In the genomic region with DNA sequence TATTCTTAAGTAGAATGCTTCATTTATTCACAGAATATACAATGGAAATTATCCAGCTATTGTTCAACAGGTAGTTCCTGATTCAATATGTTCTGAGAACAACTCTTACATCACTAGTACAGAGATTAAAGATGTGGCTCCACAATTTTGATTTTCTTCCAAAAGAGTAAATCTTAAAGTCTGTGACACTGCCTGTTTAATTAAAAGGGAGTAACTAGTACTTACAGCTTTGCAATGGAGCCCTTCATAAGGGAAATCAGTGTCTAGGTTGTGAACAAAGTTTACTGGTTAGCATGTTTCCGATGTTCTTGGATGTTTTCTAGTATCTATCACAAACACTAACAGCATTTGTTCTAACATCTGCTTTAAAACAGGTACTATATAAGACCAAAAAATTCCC, we compare ENCODE assay signal across 31 cellular contexts. TPM values are rescaled to one million over a fixed set of nuclear protein-coding genes. Genes with fewer than 3 reads are reported as not detected.
A peak's percentile ranks its signal among the peaks of the same experiment; 100 is the strongest.
DNase-seq lines count a peak whose midpoint lies in the region; ATAC-seq and TF ChIP-seq lines count a peak whose summit lies in the region.
"Had no signal": no experiment of that assay in that cellular context is flagged by ENCODE, and none has a peak within 500 bp of the region (broad histone marks: within the 10 kb centered on the region; RNA-seq: fewer than 3 reads in every experiment).

No MANE protein-coding gene starts in this region.

- H3K9me3 Mint-ChIP-seq in MCF 10A (ENCODE audit: unreplicated experiment), result no peaks in the 10 kb centered on the region
- H3K9me3 Mint-ChIP-seq: type B pancreatic cell had no signal

- TF ChIP-seq POLR2A in breast epithelium (IDR thresholded peaks at IDR 0.05) (no peak), esophagus squamous epithelium (IDR thresholded peaks at IDR 0.05) (no peak), gastrocnemius medialis (IDR thresholded peaks at IDR 0.05) (no peak), transverse colon (IDR thresholded peaks at IDR 0.05) (no peak)

- no peaks in the 10 kb centered on the region for H3K4me1 ChIP-seq in breast epithelium
- H3K4me1 ChIP-seq in RWPE2 (ENCODE audit: insufficient read depth, poor library complexity, severe bottlenecking), result peaks cover 21% of the 10 kb centered on the region
- peaks cover 4 to 35% (median 12%) of the 10 kb centered on the region in 3 donors for H3K4me1 ChIP-seq in esophagus squamous epithelium
- H3K4me1 ChIP-seq in gastrocnemius medialis, result peaks cover 18 to 21% of the 10 kb centered on the region in 2 donors
- peaks cover 8 to 31% (median 20%) of the 10 kb centered on the region in 4 donors for H3K4me1 ChIP-seq in transverse colon
- H3K4me1 ChIP-seq: BE2C had no signal

- TF ChIP-seq CTCF in MCF 10A (IDR thresholded peaks at IDR 0.05; ENCODE audit: unreplicated experiment) (no peak), breast epithelium (IDR thresholded peaks at IDR 0.05) (no peak), RWPE2 (IDR thresholded peaks at IDR 0.05; ENCODE audit: poor library complexity, severe bottlenecking) (no peak), esophagus squamous epithelium (IDR thresholded peaks at IDR 0.05) (no peak), gastrocnemius medialis (IDR thresholded peaks at IDR 0.05 in 4 of 5, conservative IDR thresholded peaks at IDR 0.05 in 1 of 5) (no peak), transverse colon (IDR thresholded peaks at IDR 0.05) (no peak)

- H3K4me3 Mint-ChIP-seq in MCF 10A (ENCODE audit: unreplicated experiment), result peak overlapping the region; percentile 96

- in situ Hi-C loops in gastrocnemius medialis (cut with MboI; ENCODE audit: low sequenced_read_pairs in 4 of 4) (loop anchor here in 1 of 4 donors (25.0 kb wide), 1 partner anchor 173 kb away; a partner anchor contains a TSS), transverse colon (cut with MboI; ENCODE audit: low pct_ligation_motif_present in 1 of 4, low pct_unique_long_range_greater_than_20kb in 1 of 4, low sequenced_read_pairs in 3 of 4) (no loop called here)

- POLR2A ChIA-PET in MCF 10A (lab: Yijun Ruan, JAX), result interaction anchor here (0.7 to 7.4 kb wide), 17 partner anchors 8 to 168 kb away, joined by 3 to 144 read pairs (median 10); a partner anchor contains a TSS

- no peak overlapping the region for H3K27ac Mint-ChIP-seq in MCF 10A (ENCODE audit: low read depth, unreplicated experiment)
- H3K27ac Mint-ChIP-seq: stimulated activated memory B cell treated with anti-CD40 and anti-IgM and Interleukin-4, amounts not matched to agents 10 μg/mL and 1 μg/mL and 100 μg/mL, for 72 hours had no signal

- H3K27me3 Mint-ChIP-seq in MCF 10A (ENCODE audit: insufficient read depth, unreplicated experiment), result no peaks in the 10 kb centered on the region
- H3K27me3 Mint-ChIP-seq: activated CD4-positive, alpha-beta T cell treated with anti-CD3 and anti-CD28 coated beads, Interleukin-2, amount 10 ng/mL, durations not matched to agents 24 days and 14 days; activated naive CD8-positive, alpha-beta T cell; IgD-negative memory B cell; stimulated activated memory B cell treated with anti-CD40 and anti-IgM and Interleukin-4, amounts not matched to agents 10 μg/mL and 1 μg/mL and 100 μg/mL, for 72 hours; type B pancreatic cell had no signal

- intact Hi-C loops in MCF 10A (cut with micrococcal nuclease), result no loop called here
- intact Hi-C loops in breast epithelium (cut with DNase I; ENCODE audit: low total_unique reads), result no loop called here
- intact Hi-C loops in esophagus squamous epithelium (cut with DNase I), result no loop called here
- intact Hi-C loops in gastrocnemius medialis (cut with DNase I; ENCODE audit: low total_unique reads), result no loop called here
- intact Hi-C loops in transverse colon (cut with DNase I; ENCODE audit: low total_unique reads), result no loop called here

- H3K36me3 Mint-ChIP-seq in MCF 10A (ENCODE audit: insufficient read depth, unreplicated experiment), result no peaks in the 10 kb centered on the region
- H3K36me3 Mint-ChIP-seq: activated naive CD8-positive, alpha-beta T cell; IgD-negative memory B cell; natural killer cell; stimulated activated memory B cell treated with anti-CD40 and anti-IgM and Interleukin-4, amounts not matched to agents 10 μg/mL and 1 μg/mL and 100 μg/mL, for 72 hours; type B pancreatic cell had no signal

- 63 to 87% methylated on average over 1 of the region's 1 CpG for WGBS in esophagus squamous epithelium, 2 donors
- WGBS in transverse colon (ENCODE audit: low coverage in 1 of 2), 2 donors, result 70 to 88% methylated on average over 1 of the region's 1 CpG

- H3K36me3 ChIP-seq in breast epithelium, result no peaks in the 10 kb centered on the region
- H3K36me3 ChIP-seq in RWPE2 (ENCODE audit: low read depth), result no peaks in the 10 kb centered on the region
- H3K36me3 ChIP-seq in esophagus squamous epithelium, result no peaks in the 10 kb centered on the region
- H3K36me3 ChIP-seq in gastrocnemius medialis, result no peaks in the 10 kb centered on the region
- no peaks in the 10 kb centered on the region for H3K36me3 ChIP-seq in transverse colon
- H3K36me3 ChIP-seq: BE2C, heart right ventricle had no signal

- ATAC-seq in RWPE2 (ENCODE audit: low read depth), result no peak
- ATAC-seq in gastrocnemius medialis, result no peak
- ATAC-seq in left lobe of liver, result no peak
- ATAC-seq: heart right ventricle; mucosa of descending colon; natural killer cell; Panc1; stimulated activated memory B cell treated with anti-CD40 and anti-IgM and Interleukin-4, amounts not matched to agents 10 μg/mL and 1 μg/mL and 100 μg/mL, for 72 hours had no signal

- peaks cover 17% of the 10 kb centered on the region for H3K4me1 Mint-ChIP-seq in MCF 10A (ENCODE audit: insufficient read depth, unreplicated experiment)

- H3K27ac ChIP-seq in breast epithelium (no peak overlapping the region), RWPE2 (ENCODE audit: poor library complexity, severe bottlenecking) (peak overlapping the region; percentile 84), esophagus squamous epithelium (peak overlapping the region; percentile 49 to 99 (median 96)), gastrocnemius medialis (peak overlapping the region; percentile 95 to 99 (median 98)), transverse colon (no peak overlapping the region)
- H3K27ac ChIP-seq: coronary artery had no signal

- H3K4me3 ChIP-seq in breast epithelium, result no peak overlapping the region
- H3K4me3 ChIP-seq in RWPE2 (ENCODE audit: severe bottlenecking), result no peak overlapping the region
- H3K4me3 ChIP-seq in esophagus squamous epithelium, result no peak overlapping the region
- no peak overlapping the region for H3K4me3 ChIP-seq in gastrocnemius medialis
- H3K4me3 ChIP-seq in transverse colon, result no peak overlapping the region
- H3K4me3 ChIP-seq: lung, mucosa of descending colon had no signal

- BruUV-seq in MCF 10A (replicated peaks; lab: Mats Ljungman, UMichigan), result no TSS peak

- H3K27me3 ChIP-seq in breast epithelium (no peaks in the 10 kb centered on the region), RWPE2 (ENCODE audit: insufficient read depth, poor library complexity, severe bottlenecking) (no peaks in the 10 kb centered on the region), esophagus squamous epithelium (no peaks in the 10 kb centered on the region), gastrocnemius medialis (no peaks in the 10 kb centered on the region), transverse colon (no peaks in the 10 kb centered on the region)
- H3K27me3 ChIP-seq: BE2C, heart right ventricle had no signal

- CTCF ChIA-PET in MCF 10A (lab: Yijun Ruan, JAX), result interaction anchor here (0.6 kb wide), 1 partner anchor 135 kb away, joined by 3 read pairs; no protein-coding TSS in a partner anchor

- no peak for TF ChIP-seq EP300 in transverse colon (IDR thresholded peaks at IDR 0.05; ENCODE audit: low read depth)

- peaks cover 0 to 5% of the 10 kb centered on the region in 2 donors for H3K9me3 ChIP-seq in breast epithelium
- H3K9me3 ChIP-seq in RWPE2 (ENCODE audit: severe bottlenecking), result no peaks in the 10 kb centered on the region
- H3K9me3 ChIP-seq in esophagus squamous epithelium, result no peaks in the 10 kb centered on the region
- no peaks in the 10 kb centered on the region for H3K9me3 ChIP-seq in gastrocnemius medialis
- no peaks in the 10 kb centered on the region for H3K9me3 ChIP-seq in transverse colon
- H3K9me3 ChIP-seq: BE2C had no signal

- DNase-seq in MCF 10A (ENCODE audit: unreplicated experiment) (peak; percentile 50), breast epithelium (ENCODE audit: low spot score in 2 of 2) (no peak), RWPE2 (ENCODE audit: low spot score) (no peak), esophagus squamous epithelium (lab: John Stamatoyannopoulos, UW) (no peak), gastrocnemius medialis (no peak), left lobe of liver (ENCODE audit: low spot score) (no peak), COLO668 (lab: John Stamatoyannopoulos, UW; ENCODE audit: unreplicated experiment) (no peak), transverse colon (no peak)
- DNase-seq: activated CD4-positive, alpha-beta T cell treated with anti-CD3 and anti-CD28 coated beads, Interleukin-2, amount 10 ng/mL, durations not matched to agents 24 days and 14 days; activated effector memory CD4-positive, alpha-beta T cell treated with anti-CD3 and anti-CD28 coated beads, Interleukin-2, amount 50 U/mL, for 16 hours; anterior cingulate cortex; BE2C; effector CD8-positive, alpha-beta T cell; erythroblast; foreskin melanocyte; heart right ventricle; kidney; natural killer cell; NCI-H1092; NCI-H1694; NCI-H524; NK-92 treated with Interleukin-12 subunit alpha and Interleukin-12 subunit beta, amount 100 ng/mL, for 24 hours; SIG-M5 had no signal

RNA-seq across cellular contexts. Expression of a gene that starts 30.8 kb away (rescaled TPM):
- 63.2 and 72.9 TPM in 2 replicates for total RNA-seq in MCF 10A (2022)
- 10 to 100 TPM; 19.5 to 37.0 (median 23.3) TPM for total RNA-seq in breast epithelium
- total RNA-seq in esophagus squamous epithelium, result 10 to 100 TPM; 33.3 to 50.7 (median 38.7) TPM
- total RNA-seq in gastrocnemius medialis, result 10 to 100 TPM; 13.6 to 30.9 (median 20.7) TPM
- 83.9 TPM for total RNA-seq in left lobe of liver
- 10 to 100 TPM; 54.1 to 83.0 (median 71.4) TPM for total RNA-seq in transverse colon

Comparison
In these comparisons a context has a peak if more than half of its experiments do, and no peak if none do; other contexts are left out.
1. H3K27ac ChIP-seq: peak in RWPE2 (single experiment), esophagus squamous epithelium (4 of 4) and gastrocnemius medialis (4 of 4); none in breast epithelium (0 of 2) and transverse colon (0 of 4).